13 cellular contexts compared by ENCODE assay signal in the genomic region with DNA sequence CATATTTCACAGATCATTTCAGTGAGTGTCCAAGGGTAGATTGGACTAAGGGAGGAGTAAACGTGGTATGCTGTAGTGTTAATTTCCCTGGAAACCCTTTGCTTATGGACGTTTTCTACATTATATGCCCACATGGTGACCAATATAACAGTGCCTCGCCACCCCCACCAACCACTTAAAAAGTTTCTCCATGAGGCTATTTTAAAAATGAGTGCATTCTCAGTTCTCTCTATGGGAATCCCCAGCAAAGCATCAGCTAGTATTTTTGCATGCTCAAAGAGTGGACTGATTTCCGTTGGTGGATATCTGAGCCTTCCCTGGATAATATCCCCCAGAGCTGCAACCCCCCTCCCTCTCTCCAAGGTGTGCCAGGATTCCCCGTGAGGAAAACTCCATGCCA.
DNase-seq lines count a peak whose midpoint lies in the region; ATAC-seq and TF ChIP-seq lines count a peak whose summit lies in the region.
"Had no signal": no experiment of that assay in that cellular context is flagged by ENCODE, and none has a peak within 500 bp of the region (broad histone marks: within the 10 kb centered on the region; RNA-seq: fewer than 3 reads in every experiment).

No MANE protein-coding gene starts in this region.

- H3K27ac ChIP-seq in lower lobe of right lung (no peak overlapping the region), ovary (no peak overlapping the region)

- no peaks in the 10 kb centered on the region for H3K4me1 ChIP-seq in lower lobe of right lung
- H3K4me1 ChIP-seq in ovary (ENCODE audit: insufficient read depth): no peaks in the 10 kb centered on the region

- no peaks in the 10 kb centered on the region for H3K27me3 ChIP-seq in lower lobe of right lung (ENCODE audit: low read depth)
- H3K27me3 ChIP-seq in ovary: no peaks in the 10 kb centered on the region

- H3K9me3 ChIP-seq in lower lobe of right lung (no peaks in the 10 kb centered on the region), ovary (no peaks in the 10 kb centered on the region)

- DNase-seq in GM10266 (ENCODE audit: extremely low spot score) (peak; percentile 38), GM20000 (ENCODE audit: low spot score) (peak; percentile 36), memory B cell (ENCODE audit: low spot score in 2 of 2) (no peak), lower lobe of right lung (no peak), ovary (no peak), chondrocyte (ENCODE audit: low spot score) (no peak)
- DNase-seq: CD4-positive, CD25-positive, alpha-beta regulatory T cell; DMS79 treated with DMSO at 0.1 percent for 48 hours; HCEC 1CT; NCI-H1105 treated with DMSO at 0.1 percent for 48 hours; NCI-H187; NCI-H524 had no signal

- H3K4me3 ChIP-seq in lower lobe of right lung (no peak overlapping the region), ovary (no peak overlapping the region)

- H3K4me3 Mint-ChIP-seq in memory B cell (no peak overlapping the region), chondrocyte (ENCODE audit: unreplicated experiment) (no peak overlapping the region)
- H3K4me3 Mint-ChIP-seq: CD4-positive, CD25-positive, alpha-beta regulatory T cell had no signal

- H3K9me3 Mint-ChIP-seq in memory B cell (no peaks in the 10 kb centered on the region), chondrocyte (ENCODE audit: low read depth) (peaks cover 6% of the 10 kb centered on the region)

- WGBS in ovary, 3 donors: 37 to 52% (median 46%) methylated on average over 5 of the region's 5 CpGs

- H3K36me3 ChIP-seq in lower lobe of right lung (no peaks in the 10 kb centered on the region), ovary (no peaks in the 10 kb centered on the region)

- H3K27me3 Mint-ChIP-seq in memory B cell (peaks cover 2% of the 10 kb centered on the region), chondrocyte (ENCODE audit: low read depth) (peaks cover 9% of the 10 kb centered on the region)

- intact Hi-C loops in lower lobe of right lung (cut with DNase I): no loop called here
- intact Hi-C loops in ovary (cut with DNase I): no loop called here

- no peaks in the 10 kb centered on the region for H3K36me3 Mint-ChIP-seq in memory B cell
- H3K36me3 Mint-ChIP-seq in chondrocyte (ENCODE audit: low read depth): no peaks in the 10 kb centered on the region
- H3K36me3 Mint-ChIP-seq: CD4-positive, CD25-positive, alpha-beta regulatory T cell had no signal

- TF ChIP-seq CTCF in GM10266 (IDR thresholded peaks at IDR 0.05; ENCODE audit: control insufficient read depth, insufficient read depth, low read depth, missing control alignments): no peak
- TF ChIP-seq CTCF in GM20000 (IDR thresholded peaks at IDR 0.05; ENCODE audit: extremely low read depth, missing control alignments): no peak
- no peak for TF ChIP-seq CTCF in lower lobe of right lung (IDR thresholded peaks at IDR 0.05)
- TF ChIP-seq CTCF in ovary (IDR thresholded peaks at IDR 0.05): no peak
- no peak for TF ChIP-seq CTCF in chondrocyte (IDR thresholded peaks at IDR 0.05)

- H3K27ac Mint-ChIP-seq in memory B cell (no peak overlapping the region), chondrocyte (ENCODE audit: unreplicated experiment) (no peak overlapping the region)

- no peak for TF ChIP-seq EP300 in ovary (IDR thresholded peaks at IDR 0.05)

- no peak for TF ChIP-seq POLR2A in ovary (IDR thresholded peaks at IDR 0.05)

- peak; percentile 53 for ATAC-seq in HG03432 (IDR thresholded peaks at IDR 0.05; ENCODE audit: unreplicated experiment)
- ATAC-seq in memory B cell (ENCODE audit: low read depth): peak; percentile 37
- ATAC-seq in lower lobe of right lung: no peak

- peaks cover 11% of the 10 kb centered on the region for H3K4me1 Mint-ChIP-seq in memory B cell
- no peaks in the 10 kb centered on the region for H3K4me1 Mint-ChIP-seq in chondrocyte (ENCODE audit: low read depth)

Comparison
In these comparisons a context has a peak if more than half of its experiments do, and no peak if none do; other contexts are left out.
1. DNase-seq: peak in GM10266 (single experiment) and GM20000 (single experiment); none in memory B cell (0 of 2), lower lobe of right lung (single experiment), ovary (0 of 5) and chondrocyte (single experiment).
2. ATAC-seq: peak in HG03432 (single experiment) and memory B cell (single experiment); none in lower lobe of right lung (0 of 2).